ENCODE assay signal across 8 cellular contexts in genomic region chr14:73634333-73634833, GRCh38. TPM values are rescaled to one million over a fixed set of nuclear protein-coding genes. Genes with fewer than 3 reads are reported as not detected.
DNase-seq lines count a peak whose midpoint lies in the region; ATAC-seq and TF ChIP-seq lines count a peak whose summit lies in the region.

No MANE protein-coding gene starts in this region.

- intact Hi-C loops in activated B cell treated with CpG ODN at 0.5 μM for 24 hours (cut with micrococcal nuclease), result loop anchor here (2.0 kb wide), 1 partner anchor 190 kb away; no protein-coding TSS in a partner anchor
- intact Hi-C loops in Right ventricle myocardium inferior (cut with DNase I), result loop anchor here (5.0 kb wide), 1 partner anchor 142 kb away; the partner anchor contains the start of gene RIOX1

- no peaks in the 10 kb centered on the region for H3K36me3 Mint-ChIP-seq in activated B cell treated with CpG ODN at 0.5 μM for 24 hours (ENCODE audit: low read depth)

- no peaks in the 10 kb centered on the region for H3K36me3 ChIP-seq in Karpas-422 (ENCODE audit: insufficient read depth, low read length)

- no peak overlapping the region for H3K4me2 ChIP-seq in Karpas-422 (ENCODE audit: low read depth, low read length, poor library complexity, severe bottlenecking)

- H3K9ac ChIP-seq in Karpas-422 (ENCODE audit: low read length), result no peak overlapping the region

- POLR2A ChIA-PET in activated B cell treated with CpG ODN at 0.5 μM for 24 hours (lab: Charles Lee), result interaction anchor here (0.7 to 2.6 kb wide), 2 partner anchors 10 to 65 kb away, joined by 3 to 20 read pairs; partner anchors contain the start of genes ACOT2 and DNAL1

- H3K4me3 ChIP-seq in Karpas-422 (ENCODE audit: low read length), result no peak overlapping the region

- H3K9me3 Mint-ChIP-seq in activated B cell treated with CpG ODN at 0.5 μM for 24 hours, result no peaks in the 10 kb centered on the region

- no peaks in the 10 kb centered on the region for H4K20me1 ChIP-seq in Karpas-422 (ENCODE audit: insufficient read depth, low read depth, low read length)

- peak overlapping the region; percentile 83 for H3K4me3 Mint-ChIP-seq in activated B cell treated with CpG ODN at 0.5 μM for 24 hours

- TF ChIP-seq CTCF in activated B cell treated with CpG ODN at 0.5 μM for 24 hours (IDR thresholded peaks at IDR 0.05) (no peak), omental fat pad (IDR thresholded peaks at IDR 0.05) (no peak)

- H3K27me3 Mint-ChIP-seq in activated B cell treated with CpG ODN at 0.5 μM for 24 hours, result peaks cover 8% of the 10 kb centered on the region

- H3K27me3 ChIP-seq in Karpas-422 (ENCODE audit: low read length), result no peaks in the 10 kb centered on the region

- no peak overlapping the region for H3K27ac ChIP-seq in Karpas-422 (ENCODE audit: low read length)

- H3K79me2 ChIP-seq in Karpas-422 (ENCODE audit: low read length), result no peaks in the 10 kb centered on the region

- no peaks in the 10 kb centered on the region for H3K9me3 ChIP-seq in Karpas-422 (ENCODE audit: low read length)

- CTCF ChIA-PET in activated B cell treated with CpG ODN at 0.5 μM for 24 hours (lab: Charles Lee), result interaction anchor here (0.6 to 3.4 kb wide), 4 partner anchors 12 to 126 kb away, joined by 3 to 62 read pairs (median 8); partner anchors contain the start of genes ACOT6 and DNAL1

- peaks cover 4% of the 10 kb centered on the region for H3K4me1 Mint-ChIP-seq in activated B cell treated with CpG ODN at 0.5 μM for 24 hours

- H3K4me1 ChIP-seq in Karpas-422 (ENCODE audit: low read length), result no peaks in the 10 kb centered on the region

- peak; percentile 20 for ATAC-seq in HG02588 (IDR thresholded peaks at IDR 0.05; ENCODE audit: unreplicated experiment)
- ATAC-seq in activated B cell treated with CpG ODN at 0.5 μM for 24 hours (ENCODE audit: low read depth), result peak; percentile 21
- ATAC-seq in Right ventricle myocardium inferior, result peak; percentile 81
- peak; percentile 85 for ATAC-seq in omental fat pad (ENCODE audit: low FRiP score)
- no peak for ATAC-seq in GM21360 (IDR thresholded peaks at IDR 0.05; ENCODE audit: unreplicated experiment)

- DNase-seq in AG20443 (ENCODE audit: low spot score) (peak; percentile 22), activated B cell treated with CpG ODN at 0.5 μM for 24 hours (peak; percentile 27), Right ventricle myocardium inferior (ENCODE audit: missing footprints) (peak; percentile 74), omental fat pad (ENCODE audit: low spot score) (no peak), Karpas-422 (no peak), NAMALWA (ENCODE audit: low spot score) (no peak)

- H3K27ac Mint-ChIP-seq in activated B cell treated with CpG ODN at 0.5 μM for 24 hours, result no peak overlapping the region

- H3K9me2 ChIP-seq in Karpas-422 (replicated peaks; ENCODE audit: insufficient read depth, low read length), result no peaks in the 10 kb centered on the region

- no peak overlapping the region for H2AFZ ChIP-seq in Karpas-422 (ENCODE audit: low read length)

RNA-seq across cellular contexts. Expression of gene DNAL1, which starts 10.4 kb away (rescaled TPM):
- total RNA-seq in activated B cell treated with CpG ODN at 0.5 μM for 24 hours (7.7 and 7.8 TPM in 2 replicates), Right ventricle myocardium inferior (16.4 TPM), omental fat pad (10 to 100 TPM in 1 of 4 donors, 1 to 10 TPM in 3; 7.7 to 11.5 (median 8.1) TPM)
- 7.6 and 11.7 TPM in 2 replicates for total RNA-seq in Karpas-422 (2014; rRNA removed; shearing (Covaris generic); ENCODE audit: low replicate concordance)

RNA-seq across cellular contexts. Expression of gene ACOT6, which starts 22.1 kb away (rescaled TPM):
- total RNA-seq in activated B cell treated with CpG ODN at 0.5 μM for 24 hours (not detected in 2 replicates), Right ventricle myocardium inferior (not detected), omental fat pad (under 1 TPM in 1 of 4 donors, not detected in 3; 0.63 TPM)
- not detected in 2 replicates for total RNA-seq in Karpas-422 (2014; rRNA removed; shearing (Covaris generic); ENCODE audit: low replicate concordance)

RNA-seq across cellular contexts. Expression of gene ACOT4, which starts 42.7 kb away (rescaled TPM):
- 0.60 and 1.2 TPM in 2 replicates for total RNA-seq in activated B cell treated with CpG ODN at 0.5 μM for 24 hours
- 0.97 TPM for total RNA-seq in Right ventricle myocardium inferior
- 1 to 10 TPM; 1.7 to 6.5 (median 2.4) TPM for total RNA-seq in omental fat pad
- total RNA-seq in Karpas-422 (2014; rRNA removed; shearing (Covaris generic); ENCODE audit: low replicate concordance), result 3.4 and 5.4 TPM in 2 replicates

Comparison
In these comparisons a context has a peak if more than half of its experiments do, and no peak if none do; other contexts are left out.
1. DNase-seq: peak in AG20443 (single experiment), activated B cell treated with CpG ODN at 0.5 μM for 24 hours (single experiment) and Right ventricle myocardium inferior (single experiment); none in omental fat pad (single experiment), Karpas-422 (single experiment) and NAMALWA (single experiment).